ENCODE assay signal across 20 cellular contexts in the genomic region with DNA sequence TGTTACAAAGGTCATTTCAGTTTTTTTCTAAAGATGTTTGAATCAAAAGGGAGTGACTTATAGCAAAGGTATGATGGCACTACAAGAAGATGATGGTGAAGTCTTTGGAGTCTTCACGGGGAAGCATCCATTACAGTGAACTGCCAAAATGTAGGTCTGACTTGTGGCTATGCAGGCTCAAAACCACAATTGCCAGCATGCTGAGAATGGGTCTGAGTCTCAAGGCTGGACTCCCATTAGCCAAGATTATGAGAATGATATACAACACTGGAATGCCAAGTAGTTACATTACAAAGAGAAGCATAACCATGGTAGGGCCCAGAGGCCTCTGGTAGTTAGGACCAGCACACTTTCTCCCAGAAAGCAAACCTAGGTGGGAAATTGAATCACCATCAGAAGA.
"Had no signal": no experiment of that assay in that cellular context is flagged by ENCODE, and none has a peak within 500 bp of the region (broad histone marks: within the 10 kb centered on the region; RNA-seq: fewer than 3 reads in every experiment).

No MANE protein-coding gene starts in this region.

- DNase-seq: cortex of kidney; foreskin fibroblast; gastrocnemius medialis; head of caudate nucleus; kidney; stimulated activated CD4-positive, alpha-beta T cell treated with anti-CD3 and anti-CD28 coated beads, Interleukin-2, amount 100 ng/mL, for 24 hours; stimulated activated CD4-positive, alpha-beta T cell treated with anti-CD3 and anti-CD28 coated beads, Interleukin-4, amount 100 ng/mL, for 4 hours; stimulated activated naive CD8-positive, alpha-beta T cell treated with anti-CD3 and anti-CD28 coated beads, Interleukin-15, Interleukin-2, amounts not matched to agents 100 U/mL and 50 U/mL, for 24 hours; substantia nigra; testis; tibial artery; upper lobe of left lung had no signal

- H2AFZ ChIP-seq: parathyroid adenoma had no signal

- H3K27me3 ChIP-seq: gastrocnemius medialis, right atrium auricular region, testis, tibial artery had no signal

- H3K36me3 ChIP-seq: gastrocnemius medialis, neutrophil, right atrium auricular region, tibial artery, upper lobe of left lung had no signal

- H3K27ac ChIP-seq: gastrocnemius medialis, neutrophil, parathyroid adenoma, right atrium auricular region, testis, tibial artery, upper lobe of left lung had no signal

- ATAC-seq: gastrocnemius medialis; left lobe of liver; natural killer cell treated with Interleukin-12 subunit alpha and Interleukin-12 subunit beta and Interleukin-15 and Interleukin-18, amount 100 ng/mL, for 72 hours; sciatic nerve; stimulated activated memory B cell treated with anti-CD40 and anti-IgM and Interleukin-4, amounts not matched to agents 10 μg/mL and 1 μg/mL and 100 μg/mL, for 72 hours; stimulated activated naive CD8-positive, alpha-beta T cell treated with anti-CD3 and anti-CD28 coated beads, Interleukin-15, Interleukin-2, amounts not matched to agents 100 U/mL and 50 U/mL, for 24 hours had no signal

- H3K9me3 ChIP-seq: gastrocnemius medialis, neutrophil, right atrium auricular region, testis, tibial artery had no signal

- H3K4me1 ChIP-seq: gastrocnemius medialis, parathyroid adenoma, right atrium auricular region, testis, tibial artery, upper lobe of left lung had no signal

- H3K9ac ChIP-seq: parathyroid adenoma had no signal

- H3K4me3 ChIP-seq: gastrocnemius medialis, lung, right atrium auricular region, testis, tibial artery, upper lobe of left lung had no signal

- H3K79me2 ChIP-seq: parathyroid adenoma had no signal
